In genomic region chr7:153412824-153413198, GRCh38 we compare ENCODE assay signal across 8 cellular contexts.
DNase-seq lines count a peak whose midpoint lies in the region; ATAC-seq, FAIRE-seq and TF ChIP-seq lines count a peak whose summit lies in the region.
"Not testable (repeated sequence)": the region's sequence is repeated elsewhere in the genome, so short reads cannot be mapped to it uniquely, and the experiment has no call there.

No MANE protein-coding gene starts in this region.

- H4K20me1 ChIP-seq in K562 (replicated peaks; ENCODE audit: control insufficient read depth, insufficient read depth, low read length), result not testable (repeated sequence)

- peak overlapping the region; percentile 76 for H3K27ac ChIP-seq in CD8-positive, alpha-beta memory T cell (ENCODE audit: low read depth, low read length)
- peak overlapping the region; percentile 96 for H3K27ac ChIP-seq in K562 (ENCODE audit: extremely low read depth, low read depth, low read length)
- not testable (repeated sequence) for H3K27ac ChIP-seq in coronary artery

- intact Hi-C loops in K562 (cut with micrococcal nuclease), result not testable (repeated sequence)

- in situ Hi-C loops in K562 (cut with MboI), result not testable (repeated sequence)

- TSS peak; percentile 40 for BruUV-seq in K562 (replicated peaks; lab: Mats Ljungman, UMichigan)

- not testable (repeated sequence) for TF ChIP-seq RAD21 in K562 (CRISPR knock-in tag; conservative IDR thresholded peaks at IDR 0.05 in 1 of 2, IDR thresholded peaks at IDR 0.05 in 1 of 2)

- peak overlapping the region; percentile 92 to 98 for H3K9ac ChIP-seq in K562 (ENCODE audit: insufficient read depth in 1 of 2, low read depth in 2 of 2, low read length in 2 of 2)

- peaks cover 33% of the 10 kb centered on the region for H3K79me2 ChIP-seq in K562 (ENCODE audit: control insufficient read depth, insufficient read depth, low read length)

- H3K9me3 Mint-ChIP-seq in CD8-positive, alpha-beta memory T cell, result peaks cover 12 to 25% (median 17%) of the 10 kb centered on the region in 5 donors

- TF ChIP-seq CTCF in K562 (IDR thresholded peaks at IDR 0.05 in 2 of 3, conservative IDR thresholded peaks at IDR 0.05 in 1 of 3; ENCODE audit: insufficient read depth in 2 of 3, low read depth in 1 of 3, low read length in 3 of 3); coronary artery (IDR thresholded peaks at IDR 0.05): not testable (repeated sequence)

- DNase-seq in CD8-positive, alpha-beta memory T cell, result not testable (repeated sequence)
- DNase-seq in Daoy (ENCODE audit: low read depth), result peak; percentile 74
- DNase-seq in NCI-H748 (lab: John Stamatoyannopoulos, UW; ENCODE audit: unreplicated experiment), result peak; percentile 80
- DNase-seq in NCI-H748 treated with DMSO at 0.1 percent for 48 hours (lab: John Stamatoyannopoulos, UW), result peak; percentile 50
- DNase-seq in RPMI8226, result peak; percentile 73
- DNase-seq in SHP77 treated with DMSO at 0.1 percent for 48 hours (lab: John Stamatoyannopoulos, UW), result peak; percentile 12
- peak in 3 of 4 experiments; percentile 46 to 76 (median 69) for DNase-seq in K562 (ENCODE audit: extremely low read depth in 1 of 4, low spot score in 3 of 4)
- peak; percentile 26 for DNase-seq in coronary artery (ENCODE audit: low spot score)

- TF ChIP-seq POLR2A in K562 (conservative IDR thresholded peaks at IDR 0.05), result not testable (repeated sequence)

- H3K9me1 ChIP-seq in K562 (ENCODE audit: control insufficient read depth, insufficient read depth, low read length), result not testable (repeated sequence)

- H3K27ac Mint-ChIP-seq in CD8-positive, alpha-beta memory T cell, result not testable (repeated sequence)

- H3K4me2 ChIP-seq in K562 (ENCODE audit: insufficient read depth, low read length), result peak overlapping the region; percentile 83

- H3K4me3 Mint-ChIP-seq in CD8-positive, alpha-beta memory T cell, result not testable (repeated sequence)

- WGBS in K562 (ENCODE audit: insufficient coverage, low coverage, missing lambda C conversion rate), result under 1% methylated on average over 15 of the region's 16 CpGs

- not testable (repeated sequence) for H3K27me3 Mint-ChIP-seq in CD8-positive, alpha-beta memory T cell

- TF ChIP-seq EP300 in K562 (IDR thresholded peaks at IDR 0.05; ENCODE audit: low read length), result peak; percentile 6; the same call in 1 of the 2 replicates

- H3K36me3 Mint-ChIP-seq in CD8-positive, alpha-beta memory T cell, result not testable (repeated sequence)

- H3K4me1 ChIP-seq in CD8-positive, alpha-beta memory T cell (ENCODE audit: insufficient read depth, low read length), result not testable (repeated sequence)
- peaks cover 3 to 33% of the 10 kb centered on the region in 2 experiments for H3K4me1 ChIP-seq in K562 (replicated peaks in 1 of 2; ENCODE audit: control insufficient read depth in 2 of 2, insufficient read depth in 2 of 2, low read length in 2 of 2)

- POLR2A ChIA-PET in CD8-positive, alpha-beta memory T cell (lab: Charles Lee), result not testable (repeated sequence)
- POLR2A ChIA-PET in K562 (lab: Yijun Ruan, JAX), result interaction anchor here (1.0 to 1.4 kb wide), 3 partner anchors 8 to 20 kb away, joined by 3 to 6 read pairs (median 5); no protein-coding TSS in a partner anchor

- not testable (repeated sequence) for H3K36me3 ChIP-seq in CD8-positive, alpha-beta memory T cell (ENCODE audit: insufficient read depth, low read length)
- peaks cover 28% of the 10 kb centered on the region for H3K36me3 ChIP-seq in K562 (ENCODE audit: control insufficient read depth, insufficient read depth, low read length)

- not testable (repeated sequence) for H3K4me3 ChIP-seq in CD8-positive, alpha-beta memory T cell (ENCODE audit: low read length); coronary artery
- H3K4me3 ChIP-seq in K562, result peak overlapping the region; percentile 67

- H2AFZ ChIP-seq in K562 (ENCODE audit: low read depth, low read length), result peak overlapping the region; percentile 60; the same call in 1 of the 2 replicates

- not testable (repeated sequence) for H3K9me3 ChIP-seq in CD8-positive, alpha-beta memory T cell (ENCODE audit: low read length); K562 (replicated peaks; ENCODE audit: control insufficient read depth, insufficient read depth, low read depth, low read length)

- ATAC-seq in K562, result peak; percentile 22

- H3K27me3 ChIP-seq in CD8-positive, alpha-beta memory T cell (ENCODE audit: insufficient read depth, low read length, poor library complexity, severe bottlenecking); K562 (ENCODE audit: control insufficient read depth in 2 of 2, insufficient read depth in 2 of 2, low read length in 2 of 2): not testable (repeated sequence)

- peak; percentile 23 for FAIRE-seq in K562 (lab: Jason Lieb, UNC)

- CTCF ChIA-PET in CD8-positive, alpha-beta memory T cell (lab: Charles Lee); K562 (lab: Yijun Ruan, JAX; ENCODE audit: low intra/inter-chr PET ratio): not testable (repeated sequence)

- not testable (repeated sequence) for H3K4me1 Mint-ChIP-seq in CD8-positive, alpha-beta memory T cell

TF ChIP-seq in K562, 482 proteins besides CTCF, POLR2A, EP300 and RAD21 (continues in another document):
- peak; percentile 71; the same call in 1 of the 2 replicates for TF ChIP-seq ZBED1 (IDR thresholded peaks at IDR 0.05)
- peak; percentile 85 for TF ChIP-seq TAF7 (tag; IDR thresholded peaks at IDR 0.05)
- peak; percentile 54; the same call in 1 of the 2 replicates for TF ChIP-seq SPI1 (IDR thresholded peaks at IDR 0.05; ENCODE audit: borderline replicate concordance, low read depth, low read length)
- peak; percentile 16; the same call in 1 of the 2 replicates for TF ChIP-seq PHF8 (IDR thresholded peaks at IDR 0.05; ENCODE audit: borderline replicate concordance, low read length)
- TF ChIP-seq E2F6 (IDR thresholded peaks at IDR 0.05; ENCODE audit: borderline replicate concordance in 1 of 2, extremely low read depth in 1 of 2, insufficient read depth in 1 of 2, insufficient read length in 1 of 2, low read depth in 1 of 2, low read length in 1 of 2, poor library complexity in 1 of 2, severe bottlenecking in 1 of 2), result peak in 1 of 2 experiments; percentile 21
- TF ChIP-seq FOSL1 (tag; conservative IDR thresholded peaks at IDR 0.05), result 0 out of 2 replicates have a peak, but pooled peaks have one; percentile 23
- TF ChIP-seq TAF1 (IDR thresholded peaks at IDR 0.05; ENCODE audit: control insufficient read depth, extremely low read depth, insufficient read depth, low read length, severe bottlenecking), result peak; percentile 94
- TF ChIP-seq ZNF639 (CRISPR knock-in tag; conservative IDR thresholded peaks at IDR 0.05 in 1 of 2, IDR thresholded peaks at IDR 0.05 in 1 of 2), result peak in 1 of 2 experiments; percentile 90; a peak in 2 of 4 replicates
- TF ChIP-seq SIN3A (IDR thresholded peaks at IDR 0.05; ENCODE audit: borderline replicate concordance in 2 of 2, control insufficient read depth in 1 of 2, low read depth in 2 of 2, low read length in 2 of 2), result 0 out of 4 replicates have a peak, but pooled peaks have one; percentile 10 to 35
- peak in 1 of 2 experiments; percentile 60 for TF ChIP-seq AFF1 (IDR thresholded peaks at IDR 0.05; ENCODE audit: low read depth in 1 of 2, partially characterized antibody in 2 of 2)
